In genomic region chrX:30653415-30654131, GRCh38 we compare ENCODE assay signal across 8 cellular contexts. TPM values are rescaled to one million over a fixed set of nuclear protein-coding genes. Genes with fewer than 3 reads are reported as not detected.
DNase-seq lines count a peak whose midpoint lies in the region; ATAC-seq and TF ChIP-seq lines count a peak whose summit lies in the region.

TSS of gene GK (plus strand) at chrX:30653423. CDS start at chrX:30653538, 115 bp downstream.

- TF ChIP-seq CTCF in AG10803 (conservative IDR thresholded peaks at IDR 0.05; ENCODE audit: low read length) (no peak), upper lobe of left lung (IDR thresholded peaks at IDR 0.05) (no peak)

- H3K27ac ChIP-seq in upper lobe of left lung, result peak within 1 kb of the TSS; percentile 68 to 92 (median 86)

- H3K9me3 Mint-ChIP-seq in effector memory CD8-positive, alpha-beta T cell, result no peaks in the 10 kb centered on the region

- WGBS in upper lobe of left lung, 2 donors, result 2 to 38% methylated on average over 16 to 45 of the region's 53 CpGs

- H3K4me1 ChIP-seq in mononuclear cell (ENCODE audit: insufficient read depth, low read length) (peaks cover 51% of the 10 kb centered on the region), upper lobe of left lung (no peaks in the 10 kb centered on the region)

- H3K4me3 Mint-ChIP-seq in T-helper 17 cell, result peak within 1 kb of the TSS; percentile 92
- peak within 1 kb of the TSS; percentile 87 for H3K4me3 Mint-ChIP-seq in effector memory CD8-positive, alpha-beta T cell

- H3K27ac Mint-ChIP-seq in T-helper 17 cell, result peak within 1 kb of the TSS; percentile 68
- H3K27ac Mint-ChIP-seq in effector memory CD8-positive, alpha-beta T cell, result peak within 1 kb of the TSS; percentile 81 to 92

- H3K36me3 Mint-ChIP-seq in T-helper 17 cell (ENCODE audit: low read depth), result no peaks in the 10 kb centered on the region
- peaks cover 7% of the 10 kb centered on the region for H3K36me3 Mint-ChIP-seq in effector memory CD8-positive, alpha-beta T cell (ENCODE audit: insufficient read depth)

- peaks cover 13% of the 10 kb centered on the region for H3K4me1 Mint-ChIP-seq in T-helper 17 cell
- peaks cover 10 to 12% of the 10 kb centered on the region in 2 donors for H3K4me1 Mint-ChIP-seq in effector memory CD8-positive, alpha-beta T cell (ENCODE audit: low read depth in 2 of 2)

- H3K4me3 ChIP-seq in AG10803 (ENCODE audit: low read length), result peak within 1 kb of the TSS; percentile 79
- peak within 1 kb of the TSS; percentile 65 for H3K4me3 ChIP-seq in mononuclear cell (ENCODE audit: low read length)
- peak within 1 kb of the TSS; percentile 26 to 69 (median 62) for H3K4me3 ChIP-seq in upper lobe of left lung

- H3K9me3 ChIP-seq in T-helper 17 cell (ENCODE audit: control insufficient read depth, low read length, poor library complexity, severe bottlenecking), result no peaks in the 10 kb centered on the region
- H3K9me3 ChIP-seq in mononuclear cell (ENCODE audit: low read depth, low read length), result no peaks in the 10 kb centered on the region
- H3K9me3 ChIP-seq in upper lobe of left lung, result no peaks in the 10 kb centered on the region

- peak; percentile 23 for DNase-seq in AG10803 (ENCODE audit: low read depth)
- DNase-seq in T-helper 17 cell, result peak; percentile 8 to 12 (median 8)
- DNase-seq in effector memory CD8-positive, alpha-beta T cell, result peak; percentile 3 to 19 (median 5)
- DNase-seq in upper lobe of left lung, result no peak
- DNase-seq in NCI-H1694 (lab: John Stamatoyannopoulos, UW), result no peak

- H3K36me3 ChIP-seq in upper lobe of left lung, result no peaks in the 10 kb centered on the region

- no peak for TF ChIP-seq POLR2A in upper lobe of left lung (IDR thresholded peaks at IDR 0.05)

- TF ChIP-seq EP300 in upper lobe of left lung (IDR thresholded peaks at IDR 0.05), result no peak

- no peaks in the 10 kb centered on the region for H3K27me3 Mint-ChIP-seq in T-helper 17 cell
- H3K27me3 Mint-ChIP-seq in effector memory CD8-positive, alpha-beta T cell, result no peaks in the 10 kb centered on the region

- peak; percentile 2 for ATAC-seq in GM18868 (IDR thresholded peaks at IDR 0.05; ENCODE audit: unreplicated experiment)
- peak; percentile 7 for ATAC-seq in HG03135 (IDR thresholded peaks at IDR 0.05; ENCODE audit: unreplicated experiment)
- ATAC-seq in T-helper 17 cell, result no peak
- no peak for ATAC-seq in effector memory CD8-positive, alpha-beta T cell (replicated peaks)
- peak; percentile 9 to 12 for ATAC-seq in upper lobe of left lung (ENCODE audit: low FRiP score in 2 of 2)

- H3K27me3 ChIP-seq in mononuclear cell (ENCODE audit: insufficient read depth, low read length), result no peaks in the 10 kb centered on the region
- no peaks in the 10 kb centered on the region for H3K27me3 ChIP-seq in upper lobe of left lung

RNA-seq across cellular contexts. Expression of gene GK, which starts in this region (rescaled TPM):
- total RNA-seq in T-helper 17 cell (1 to 10 TPM; 8.1 to 9.6 TPM), mononuclear cell (4.8 TPM), upper lobe of left lung (10 to 100 TPM; 19.6 to 63.9 (median 32.2) TPM)

Comparison
In these comparisons a context has a peak if more than half of its experiments do, and no peak if none do; other contexts are left out.
1. DNase-seq: peak in AG10803 (single experiment), T-helper 17 cell (3 of 3) and effector memory CD8-positive, alpha-beta T cell (3 of 3); none in upper lobe of left lung (0 of 2) and NCI-H1694 (single experiment).
2. ATAC-seq: peak in GM18868 (single experiment), HG03135 (single experiment) and upper lobe of left lung (2 of 2); none in T-helper 17 cell (single experiment) and effector memory CD8-positive, alpha-beta T cell (single experiment).
3. Peak in every context shown above with its lines, with median percentiles within 50 percentile points of each other: H3K4me3 ChIP-seq.